In the genomic region with DNA sequence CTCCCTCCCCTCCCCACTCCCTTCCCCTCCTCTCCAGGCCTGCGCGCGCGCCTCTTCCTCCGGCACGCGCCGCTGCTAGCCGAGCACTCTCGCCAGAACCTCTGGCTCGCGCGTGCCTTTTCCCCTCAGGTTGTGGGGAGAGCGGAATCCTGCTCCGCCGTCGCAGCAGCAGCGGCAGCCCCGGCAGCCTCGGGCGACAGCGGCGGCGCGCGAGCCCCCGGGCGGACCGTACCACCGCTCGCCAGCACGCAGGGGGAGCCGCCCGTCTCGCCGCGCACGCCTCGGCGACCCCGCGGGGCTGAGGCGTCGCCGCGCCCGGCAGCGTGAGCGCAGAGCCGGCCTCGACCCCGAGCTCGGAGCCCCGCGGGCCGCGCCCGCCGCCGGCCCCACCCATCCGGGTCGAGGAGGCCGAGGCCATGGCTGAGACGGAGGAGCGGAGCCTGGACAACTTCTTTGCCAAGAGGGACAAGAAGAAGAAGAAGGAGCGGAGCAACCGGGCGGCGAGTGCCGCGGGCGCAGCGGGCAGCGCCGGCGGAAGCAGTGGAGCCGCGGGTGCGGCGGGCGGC, we compare ENCODE assay signal across 8 cellular contexts. TPM values are rescaled to one million over a fixed set of nuclear protein-coding genes. Genes with fewer than 3 reads are reported as not detected.
DNase-seq lines count a peak whose midpoint lies in the region; ATAC-seq and TF ChIP-seq lines count a peak whose summit lies in the region.

A gene with protein sequence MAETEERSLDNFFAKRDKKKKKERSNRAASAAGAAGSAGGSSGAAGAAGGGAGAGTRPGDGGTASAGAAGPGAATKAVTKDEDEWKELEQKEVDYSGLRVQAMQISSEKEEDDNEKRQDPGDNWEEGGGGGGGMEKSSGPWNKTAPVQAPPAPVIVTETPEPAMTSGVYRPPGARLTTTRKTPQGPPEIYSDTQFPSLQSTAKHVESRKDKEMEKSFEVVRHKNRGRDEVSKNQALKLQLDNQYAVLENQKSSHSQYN (plus strand): TSS at position 58 of the 566 bp plus-strand sequence. CDS start 359 bp downstream, at position 417.

- no peaks in the 10 kb centered on the region for H3K9me3 Mint-ChIP-seq in natural killer cell treated with Interleukin-12 subunit alpha and Interleukin-12 subunit beta and Interleukin-15 and Interleukin-18, amount 100 ng/mL, for 72 hours

- ATAC-seq in GM18520 (IDR thresholded peaks at IDR 0.05; ENCODE audit: unreplicated experiment) (peak; percentile 20), HG02610 (IDR thresholded peaks at IDR 0.05; ENCODE audit: unreplicated experiment) (peak; percentile 18)
- ATAC-seq in natural killer cell treated with Interleukin-12 subunit alpha and Interleukin-12 subunit beta and Interleukin-15 and Interleukin-18, amount 100 ng/mL, for 72 hours, result peak; percentile 52 to 59

- peak within 1 kb of the TSS; percentile 97 for H3K27ac ChIP-seq in epithelial cell of prostate

- DNase-seq in epithelial cell of prostate (ENCODE audit: low read depth, low spot score) (no peak), OCI-M1 (lab: John Stamatoyannopoulos, UW) (no peak), anterior cingulate cortex (lab: John Stamatoyannopoulos, UW) (no peak), NCI-H2171 treated with DMSO at 0.1 percent for 48 hours (lab: John Stamatoyannopoulos, UW) (no peak)
- DNase-seq in natural killer cell treated with Interleukin-12 subunit alpha and Interleukin-12 subunit beta and Interleukin-15 and Interleukin-18, amount 100 ng/mL, for 72 hours (ENCODE audit: low spot score), result no peak

- H3K4me1 Mint-ChIP-seq in natural killer cell treated with Interleukin-12 subunit alpha and Interleukin-12 subunit beta and Interleukin-15 and Interleukin-18, amount 100 ng/mL, for 72 hours (ENCODE audit: low read depth in 2 of 2), result peaks cover 46 to 55% of the 10 kb centered on the region in 2 donors

- no peaks in the 10 kb centered on the region for H3K27me3 Mint-ChIP-seq in natural killer cell treated with Interleukin-12 subunit alpha and Interleukin-12 subunit beta and Interleukin-15 and Interleukin-18, amount 100 ng/mL, for 72 hours

- peak within 1 kb of the TSS; percentile 96 for H3K4me3 Mint-ChIP-seq in natural killer cell treated with Interleukin-12 subunit alpha and Interleukin-12 subunit beta and Interleukin-15 and Interleukin-18, amount 100 ng/mL, for 72 hours

- peaks cover 29% of the 10 kb centered on the region for H3K36me3 Mint-ChIP-seq in natural killer cell treated with Interleukin-12 subunit alpha and Interleukin-12 subunit beta and Interleukin-15 and Interleukin-18, amount 100 ng/mL, for 72 hours

- peak within 1 kb of the TSS; percentile 100 for H3K27ac Mint-ChIP-seq in natural killer cell treated with Interleukin-12 subunit alpha and Interleukin-12 subunit beta and Interleukin-15 and Interleukin-18, amount 100 ng/mL, for 72 hours

TF ChIP-seq in PFSK-1, 5 proteins besides CTCF, POLR2A, EP300 and RAD21:
- TF ChIP-seq, protein P1, sequence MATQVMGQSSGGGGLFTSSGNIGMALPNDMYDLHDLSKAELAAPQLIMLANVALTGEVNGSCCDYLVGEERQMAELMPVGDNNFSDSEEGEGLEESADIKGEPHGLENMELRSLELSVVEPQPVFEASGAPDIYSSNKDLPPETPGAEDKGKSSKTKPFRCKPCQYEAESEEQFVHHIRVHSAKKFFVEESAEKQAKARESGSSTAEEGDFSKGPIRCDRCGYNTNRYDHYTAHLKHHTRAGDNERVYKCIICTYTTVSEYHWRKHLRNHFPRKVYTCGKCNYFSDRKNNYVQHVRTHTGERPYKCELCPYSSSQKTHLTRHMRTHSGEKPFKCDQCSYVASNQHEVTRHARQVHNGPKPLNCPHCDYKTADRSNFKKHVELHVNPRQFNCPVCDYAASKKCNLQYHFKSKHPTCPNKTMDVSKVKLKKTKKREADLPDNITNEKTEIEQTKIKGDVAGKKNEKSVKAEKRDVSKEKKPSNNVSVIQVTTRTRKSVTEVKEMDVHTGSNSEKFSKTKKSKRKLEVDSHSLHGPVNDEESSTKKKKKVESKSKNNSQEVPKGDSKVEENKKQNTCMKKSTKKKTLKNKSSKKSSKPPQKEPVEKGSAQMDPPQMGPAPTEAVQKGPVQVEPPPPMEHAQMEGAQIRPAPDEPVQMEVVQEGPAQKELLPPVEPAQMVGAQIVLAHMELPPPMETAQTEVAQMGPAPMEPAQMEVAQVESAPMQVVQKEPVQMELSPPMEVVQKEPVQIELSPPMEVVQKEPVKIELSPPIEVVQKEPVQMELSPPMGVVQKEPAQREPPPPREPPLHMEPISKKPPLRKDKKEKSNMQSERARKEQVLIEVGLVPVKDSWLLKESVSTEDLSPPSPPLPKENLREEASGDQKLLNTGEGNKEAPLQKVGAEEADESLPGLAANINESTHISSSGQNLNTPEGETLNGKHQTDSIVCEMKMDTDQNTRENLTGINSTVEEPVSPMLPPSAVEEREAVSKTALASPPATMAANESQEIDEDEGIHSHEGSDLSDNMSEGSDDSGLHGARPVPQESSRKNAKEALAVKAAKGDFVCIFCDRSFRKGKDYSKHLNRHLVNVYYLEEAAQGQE (IDR thresholded peaks at IDR 0.05; ENCODE audit: insufficient read depth in 1 of 2, low read depth in 2 of 2, low read length in 2 of 2), result no peak
- TF ChIP-seq TAF1 (IDR thresholded peaks at IDR 0.05; ENCODE audit: borderline replicate concordance, insufficient read depth, low read length), result peak; percentile 71; the same call in 1 of the 2 replicates
- no peak for TF ChIP-seq FOXP2 (optimal IDR thresholded peaks at IDR 0.05; ENCODE audit: borderline replicate concordance, extremely low read depth, extremely low read length, insufficient read depth)
- peak; percentile 57 for TF ChIP-seq POLR2AphosphoS5 (IDR thresholded peaks at IDR 0.05; ENCODE audit: low read depth, low read length)
- no peak for TF ChIP-seq SIN3A (IDR thresholded peaks at IDR 0.05; ENCODE audit: borderline replicate concordance, insufficient read depth, low read length)

RNA-seq across cellular contexts. Expression of the gene that starts here (rescaled TPM):
- 105 TPM for polyA plus RNA-seq in PFSK-1 (2012; ENCODE audit: insufficient read length, low read depth)
- 100 to 1,000 TPM; 202 to 204 TPM for total RNA-seq in natural killer cell treated with Interleukin-12 subunit alpha and Interleukin-12 subunit beta and Interleukin-15 and Interleukin-18, amount 100 ng/mL, for 72 hours
